ENCODE assay signal across 8 cellular contexts in genomic region chr10:116272497-116273221, GRCh38. TPM values are rescaled to one million over a fixed set of nuclear protein-coding genes. Genes with fewer than 3 reads are reported as not detected.
A peak's percentile ranks its signal among the peaks of the same experiment; 100 is the strongest.
DNase-seq lines count a peak whose midpoint lies in the region; ATAC-seq and TF ChIP-seq lines count a peak whose summit lies in the region.

TSS of gene GFRA1 (minus strand) at chr10:116273206. CDS start at chr10:116272029, 1,177 bp downstream.

- DNase-seq in activated CD4-positive, alpha-beta T cell treated with anti-CD3 and anti-CD28 coated beads, Interleukin-2, amount 10 ng/mL, durations not matched to agents 24 days and 14 days: no peak
- no peak for DNase-seq in activated CD4-positive, alpha-beta T cell treated with anti-CD3 and anti-CD28 coated beads for 1 hour
- DNase-seq in WERI-Rb-1: peak; percentile 58
- DNase-seq in left ventricle myocardium inferior: peak; percentile 27
- peak; percentile 83 for DNase-seq in retina
- no peak for DNase-seq in NOMO-1 (lab: John Stamatoyannopoulos, UW; ENCODE audit: unreplicated experiment in 2 of 2)
- no peak for DNase-seq in hippocampal formation (lab: John Stamatoyannopoulos, UW)

- no peaks in the 10 kb centered on the region for H3K36me3 Mint-ChIP-seq in activated CD4-positive, alpha-beta T cell treated with anti-CD3 and anti-CD28 coated beads, Interleukin-2, amount 10 ng/mL, durations not matched to agents 24 days and 14 days (ENCODE audit: low read depth)

- TF ChIP-seq CTCF in WERI-Rb-1 (IDR thresholded peaks at IDR 0.05; ENCODE audit: low read depth, low read length) (0 out of 2 replicates have a peak, but pooled peaks have one; percentile 12), left ventricle myocardium inferior (IDR thresholded peaks at IDR 0.05; ENCODE audit: borderline replicate concordance) (no peak)

- H3K4me3 ChIP-seq in WERI-Rb-1 (ENCODE audit: low read depth, low read length) (peak within 1 kb of the TSS; percentile 78), left ventricle myocardium inferior (peak within 1 kb of the TSS; percentile 69)

- H3K36me3 ChIP-seq in WERI-Rb-1: no peaks in the 10 kb centered on the region
- no peaks in the 10 kb centered on the region for H3K36me3 ChIP-seq in left ventricle myocardium inferior

- H3K4me1 ChIP-seq in left ventricle myocardium inferior: peaks cover 40% of the 10 kb centered on the region

- no peaks in the 10 kb centered on the region for H3K9me3 ChIP-seq in WERI-Rb-1 (ENCODE audit: severe bottlenecking)
- no peaks in the 10 kb centered on the region for H3K9me3 ChIP-seq in left ventricle myocardium inferior (replicated peaks)

- no peak within 1 kb of the TSS for H3K27ac Mint-ChIP-seq in activated CD4-positive, alpha-beta T cell treated with anti-CD3 and anti-CD28 coated beads, Interleukin-2, amount 10 ng/mL, durations not matched to agents 24 days and 14 days

- H3K4me3 Mint-ChIP-seq in activated CD4-positive, alpha-beta T cell treated with anti-CD3 and anti-CD28 coated beads, Interleukin-2, amount 10 ng/mL, durations not matched to agents 24 days and 14 days: peak within 1 kb of the TSS; percentile 39

- intact Hi-C loops in activated CD4-positive, alpha-beta T cell treated with anti-CD3 and anti-CD28 coated beads, Interleukin-2, amount 10 ng/mL, durations not matched to agents 24 days and 14 days (cut with micrococcal nuclease): loop anchor here (10.0 kb wide), 3 partner anchors 862 to 1262 kb away; partner anchors contain the start of gene VAX1
- intact Hi-C loops in left ventricle myocardium inferior (cut with micrococcal nuclease): no loop called here

- H3K27me3 ChIP-seq in WERI-Rb-1 (ENCODE audit: insufficient read depth, low read depth, severe bottlenecking): peaks cover 16% of the 10 kb centered on the region
- peaks cover 99% of the 10 kb centered on the region for H3K27me3 ChIP-seq in left ventricle myocardium inferior (ENCODE audit: low read depth)

- ATAC-seq in HG03378 (IDR thresholded peaks at IDR 0.05; ENCODE audit: unreplicated experiment): no peak

- H3K27ac ChIP-seq in WERI-Rb-1 (peak within 1 kb of the TSS; percentile 74), left ventricle myocardium inferior (replicated peaks) (peak within 1 kb of the TSS; percentile 60)

- H3K9me3 Mint-ChIP-seq in activated CD4-positive, alpha-beta T cell treated with anti-CD3 and anti-CD28 coated beads, Interleukin-2, amount 10 ng/mL, durations not matched to agents 24 days and 14 days: peaks cover 3% of the 10 kb centered on the region

- peaks cover 65% of the 10 kb centered on the region for H3K27me3 Mint-ChIP-seq in activated CD4-positive, alpha-beta T cell treated with anti-CD3 and anti-CD28 coated beads, Interleukin-2, amount 10 ng/mL, durations not matched to agents 24 days and 14 days

- peaks cover 3% of the 10 kb centered on the region for H3K4me1 Mint-ChIP-seq in activated CD4-positive, alpha-beta T cell treated with anti-CD3 and anti-CD28 coated beads, Interleukin-2, amount 10 ng/mL, durations not matched to agents 24 days and 14 days

RNA-seq across cellular contexts. Expression of gene GFRA1, which starts in this region (rescaled TPM):
- not detected in 2 replicates for total RNA-seq in activated CD4-positive, alpha-beta T cell treated with anti-CD3 and anti-CD28 coated beads, Interleukin-2, amount 10 ng/mL, durations not matched to agents 24 days and 14 days
- total RNA-seq in left ventricle myocardium inferior: 5.1 TPM

Comparison
In these comparisons a context has a peak if more than half of its experiments do, and no peak if none do; other contexts are left out.
1. DNase-seq: peak in WERI-Rb-1 (single experiment), left ventricle myocardium inferior (single experiment) and retina (single experiment); none in activated CD4-positive, alpha-beta T cell treated with anti-CD3 and anti-CD28 coated beads, Interleukin-2, amount 10 ng/mL, durations not matched to agents 24 days and 14 days (single experiment), activated CD4-positive, alpha-beta T cell treated with anti-CD3 and anti-CD28 coated beads for 1 hour (single experiment), NOMO-1 (0 of 2) and hippocampal formation (0 of 2).